Comparison of ENCODE assay signal across 1 cellular context in genomic region chr15:81653259-81653658, GRCh38.
A peak's percentile ranks its signal among the peaks of the same experiment; 100 is the strongest.
TF ChIP-seq lines count a peak whose summit lies in the region.

No MANE protein-coding gene starts in this region.

TF ChIP-seq in K562, 482 proteins besides CTCF, POLR2A, EP300 and RAD21 (continued from another document):
- TF ChIP-seq MGA (IDR thresholded peaks at IDR 0.05), result 0 out of 2 replicates have a peak, but pooled peaks have one; percentile 19
- TF ChIP-seq ZBTB34 (CRISPR knock-in tag; IDR thresholded peaks at IDR 0.05), result no peak
- no peak for TF ChIP-seq ZC3H4 (CRISPR knock-in tag; IDR thresholded peaks at IDR 0.05; ENCODE audit: borderline replicate concordance)
- no peak for TF ChIP-seq GABPA (tag; conservative IDR thresholded peaks at IDR 0.05; ENCODE audit: low read depth)
- TF ChIP-seq ZNF75A (CRISPR knock-in tag; IDR thresholded peaks at IDR 0.05), result no peak
- TF ChIP-seq MBD2 (IDR thresholded peaks at IDR 0.05; ENCODE audit: borderline replicate concordance, low read depth), result no peak
